ENCODE assay signal across 8 cellular contexts in genomic region chr22:36065775-36066544, GRCh38. TPM values are rescaled to one million over a fixed set of nuclear protein-coding genes. Genes with fewer than 3 reads are reported as not detected.
A peak's percentile ranks its signal among the peaks of the same experiment; 100 is the strongest.
DNase-seq lines count a peak whose midpoint lies in the region; ATAC-seq, FAIRE-seq and TF ChIP-seq lines count a peak whose summit lies in the region.

No MANE protein-coding gene starts in this region.

- no peaks in the 10 kb centered on the region for H3K79me1 ChIP-seq in H9 (ENCODE audit: insufficient read depth, low read depth, low read length, poor library complexity, severe bottlenecking)

- H3K9ac ChIP-seq in H9 (ENCODE audit: extremely low read depth, insufficient read length, low read length) (peak overlapping the region; percentile 68), keratinocyte (ENCODE audit: control insufficient read depth, extremely low read depth, insufficient read depth, low read length) (peak overlapping the region; percentile 79)

- peaks cover 6% of the 10 kb centered on the region for H3K23me2 ChIP-seq in H9 (ENCODE audit: insufficient read length, low read depth, low read length, poor library complexity, severe bottlenecking)

- no peaks in the 10 kb centered on the region for H3K36me3 Mint-ChIP-seq in H9 (ENCODE audit: insufficient read depth in 1 of 3, low read depth in 3 of 3)
- no peaks in the 10 kb centered on the region for H3K36me3 Mint-ChIP-seq in chondrocyte (ENCODE audit: low read depth)

- H3K23ac ChIP-seq in H9 (ENCODE audit: insufficient read length, low read depth, low read length), result no peak overlapping the region

- H3K27me3 ChIP-seq in H9 (ENCODE audit: insufficient read depth, low read length) (no peaks in the 10 kb centered on the region), keratinocyte (ENCODE audit: control insufficient read depth, extremely low read depth, insufficient read depth, low read length) (no peaks in the 10 kb centered on the region)

- H3K14ac ChIP-seq in H9 (ENCODE audit: insufficient read depth, low read length), result peak overlapping the region; percentile 95; the same call in 1 of the 2 replicates

- H3K4me1 ChIP-seq in H9 (ENCODE audit: insufficient read depth, low read length), result no peaks in the 10 kb centered on the region
- peaks cover 6% of the 10 kb centered on the region for H3K4me1 ChIP-seq in keratinocyte (ENCODE audit: control insufficient read depth, extremely low read depth, insufficient read depth, low read length)

- H3K27ac ChIP-seq in H9 (ENCODE audit: insufficient read length, low read depth, low read length) (no peak overlapping the region), keratinocyte (ENCODE audit: control insufficient read depth, insufficient read depth, low read length) (peak overlapping the region; percentile 70)

- H3K4ac ChIP-seq in H9 (ENCODE audit: low read depth, low read length), result no peak overlapping the region

- no peak overlapping the region for H2BK20ac ChIP-seq in H9 (ENCODE audit: low read depth, low read length, poor library complexity, severe bottlenecking)

- no peaks in the 10 kb centered on the region for H3K9me1 ChIP-seq in keratinocyte (ENCODE audit: control insufficient read depth, extremely low read depth, insufficient read depth, low read length)

- H3K27ac Mint-ChIP-seq in H9, result peak overlapping the region; percentile 75 to 97 (median 96); a peak in 4 of 7 replicates
- peak overlapping the region; percentile 98 for H3K27ac Mint-ChIP-seq in chondrocyte (ENCODE audit: unreplicated experiment)

- DNase-seq in AG08395 (ENCODE audit: low spot score), result peak; percentile 97
- DNase-seq in H9, result peak; percentile 98
- DNase-seq in NCI-H460 (ENCODE audit: extremely low read depth, low read depth), result peak; percentile 84
- DNase-seq in activated CD4-positive, alpha-beta T cell treated with anti-CD3 and anti-CD28 coated beads for 24 hours (ENCODE audit: low read depth in 2 of 2), result peak; percentile 33 to 53
- peak; percentile 96 for DNase-seq in chondrocyte (ENCODE audit: low spot score)
- peak; percentile 75 for DNase-seq in keratinocyte (ENCODE audit: low read depth, low spot score)
- DNase-seq in stimulated activated CD4-positive, alpha-beta T cell treated with anti-CD3 and anti-CD28 coated beads, Interleukin-12 subunit alpha, Interleukin-12 subunit beta, amount 100 ng/mL, for 24 hours (ENCODE audit: low read depth in 2 of 2), result peak; percentile 34 to 66

- H3K36me3 ChIP-seq in keratinocyte (ENCODE audit: control insufficient read depth in 2 of 2, extremely low read depth in 1 of 2, insufficient read depth in 2 of 2, low read length in 2 of 2), result no peaks in the 10 kb centered on the region

- no CpG with 5 or more reads among the region's 54 CpGs for WGBS in H9 (ENCODE audit: extremely low coverage, insufficient read length, low lambda C conversion rate)

- H3K4me3 Mint-ChIP-seq in H9 (peak overlapping the region; percentile 77 to 81), chondrocyte (ENCODE audit: unreplicated experiment) (peak overlapping the region; percentile 80)

- H2BK120ac ChIP-seq in H9 (ENCODE audit: low read depth, low read length, poor library complexity, severe bottlenecking), result no peak overlapping the region

- peak overlapping the region; percentile 43 to 74 (median 59) for H3K4me3 ChIP-seq in keratinocyte (ENCODE audit: control insufficient read depth in 2 of 3, extremely low read depth in 1 of 3, insufficient read depth in 2 of 3, low read depth in 1 of 3, low read length in 3 of 3)

- H2AK5ac ChIP-seq in H9 (ENCODE audit: insufficient read length, low read length), result no peak overlapping the region

- H3K27me3 Mint-ChIP-seq in H9 (ENCODE audit: low read depth) (peaks cover 7% of the 10 kb centered on the region), chondrocyte (ENCODE audit: low read depth) (no peaks in the 10 kb centered on the region)

- H3K9me3 ChIP-seq in H9 (ENCODE audit: control insufficient read depth, low read depth, low read length), result no peaks in the 10 kb centered on the region
- H3K9me3 ChIP-seq in keratinocyte (ENCODE audit: control insufficient read depth, low read depth, low read length), result no peaks in the 10 kb centered on the region

- H4K8ac ChIP-seq in H9 (replicated peaks; ENCODE audit: insufficient read length, low read depth, low read length), result peak overlapping the region; percentile 72

- FAIRE-seq in keratinocyte (lab: Jason Lieb, UNC), result peak; percentile 86

- H3K18ac ChIP-seq in H9 (ENCODE audit: insufficient read length, low read depth, low read length), result peak overlapping the region; percentile 91

- H3T11ph ChIP-seq in H9 (ENCODE audit: low read length), result no peak overlapping the region

- dilution Hi-C loops in keratinocyte (cut with MboI; ENCODE audit: extremely low pct_ligation_motif_present, low sequenced_read_pairs), result no loop called here

- H2BK12ac ChIP-seq in H9 (ENCODE audit: insufficient read length, low read depth, low read length), result no peak overlapping the region

- peak overlapping the region; percentile 88 for H4K5ac ChIP-seq in H9 (ENCODE audit: insufficient read length, low read depth, low read length)

- peak overlapping the region; percentile 97 for H3K4me2 ChIP-seq in H9 (ENCODE audit: insufficient read depth, insufficient read length, low read length)
- peak overlapping the region; percentile 78 for H3K4me2 ChIP-seq in keratinocyte (ENCODE audit: control insufficient read depth, extremely low read depth, insufficient read depth, low read depth, low read length)

- H4K91ac ChIP-seq in H9 (ENCODE audit: insufficient read length, low read depth, low read length), result no peak overlapping the region

- no peak for ATAC-seq in GM21360 (IDR thresholded peaks at IDR 0.05; ENCODE audit: unreplicated experiment)

- H3K4me1 Mint-ChIP-seq in H9, result peaks cover 8 to 12% of the 10 kb centered on the region in 2 experiments; a peak in 3 of 4 replicates
- peaks cover 18% of the 10 kb centered on the region for H3K4me1 Mint-ChIP-seq in chondrocyte (ENCODE audit: low read depth)

- 0 out of 2 replicates have a peak overlapping the region, but pooled peaks have one; percentile 71 for H2BK15ac ChIP-seq in H9 (ENCODE audit: low read depth, low read length)

- H3K56ac ChIP-seq in H9 (ENCODE audit: insufficient read length, low read depth, low read length), result no peak overlapping the region

- H2BK5ac ChIP-seq in H9 (ENCODE audit: insufficient read length, low read length), result no peak overlapping the region

- H3K79me2 ChIP-seq in H9 (ENCODE audit: insufficient read depth, low read length) (no peaks in the 10 kb centered on the region), keratinocyte (ENCODE audit: control insufficient read depth, insufficient read depth, low read length) (no peaks in the 10 kb centered on the region)

- peak overlapping the region; percentile 98 for H2AFZ ChIP-seq in H9 (ENCODE audit: low read length)
- peak overlapping the region; percentile 98 for H2AFZ ChIP-seq in keratinocyte (ENCODE audit: control insufficient read depth, low read length)

- TF ChIP-seq CTCF in H9 (conservative IDR thresholded peaks at IDR 0.05) (peak; percentile 100), chondrocyte (IDR thresholded peaks at IDR 0.05) (peak; percentile 100), keratinocyte (optimal IDR thresholded peaks at IDR 0.05 in 1 of 3, IDR thresholded peaks at IDR 0.05 in 1 of 3, conservative IDR thresholded peaks at IDR 0.05 in 1 of 3; ENCODE audit: extremely low read depth in 1 of 3, insufficient read depth in 2 of 3, low read length in 3 of 3) (peak; percentile 73 to 99 (median 99))

- H4K20me1 ChIP-seq in H9 (ENCODE audit: control insufficient read depth, insufficient read depth, insufficient read length) (no peaks in the 10 kb centered on the region), keratinocyte (ENCODE audit: control insufficient read depth, extremely low read depth, insufficient read depth, low read length) (no peaks in the 10 kb centered on the region)

- H3K9me3 Mint-ChIP-seq in H9, result peaks cover 0 to 4% of the 10 kb centered on the region in 2 experiments; a peak in 2 of 5 replicates
- H3K9me3 Mint-ChIP-seq in chondrocyte (ENCODE audit: low read depth), result no peaks in the 10 kb centered on the region

RNA-seq across cellular contexts. Expression of gene RBFOX2, which starts 37.3 kb away (rescaled TPM):
- 82.3 and 84.7 TPM in 2 replicates for total RNA-seq in H9 (2021)
- total RNA-seq in NCI-H460 (2014; rRNA removed; shearing (Covaris generic)), result 48.4 and 54.4 TPM in 2 replicates
- 28.0 and 30.9 TPM in 2 replicates for polyA plus RNA-seq in NCI-H460 (2014; cell fraction: nucleus; rRNA removed)
- total RNA-seq in chondrocyte, result 140 to 148 TPM (median 147 TPM) in 3 replicates
- 95.9 to 125 TPM (median 118 TPM) in 3 replicates for polyA plus RNA-seq in keratinocyte
- polyA plus RNA-seq in keratinocyte (2011; ENCODE audit: low read depth), result 60.1 TPM
- polyA plus RNA-seq in keratinocyte (2011; cell fraction: cytosol; rRNA removed), result 84.0 and 94.1 TPM in 2 replicates
- 128 and 130 TPM in 2 replicates for polyA plus RNA-seq in keratinocyte (2011; cell fraction: nucleus; rRNA removed)
- polyA plus RNA-seq in keratinocyte (2012; ENCODE audit: low replicate concordance), result 37.4 and 70.8 TPM in 2 replicates
- 155 to 189 TPM (median 185 TPM) in 3 replicates for polyA minus RNA-seq in keratinocyte
- polyA minus RNA-seq in keratinocyte (2011; cell fraction: cytosol; rRNA and poly(A)+ RNA removed), result 91.1 TPM
- polyA minus RNA-seq in keratinocyte (2011; cell fraction: nucleus; rRNA and poly(A)+ RNA removed), result 99.2 and 183 TPM in 2 replicates

Comparison
In these comparisons a context has a peak if more than half of its experiments do, and no peak if none do; other contexts are left out.
1. DNase-seq: peak in every context shown above with its lines; median percentile 98 in H9; 97 in AG08395; 96 in chondrocyte; 84 in NCI-H460; 75 in keratinocyte; 50 in stimulated activated CD4-positive, alpha-beta T cell treated with anti-CD3 and anti-CD28 coated beads, Interleukin-12 subunit alpha, Interleukin-12 subunit beta, amount 100 ng/mL, for 24 hours; 43 in activated CD4-positive, alpha-beta T cell treated with anti-CD3 and anti-CD28 coated beads for 24 hours.